Comparison of ENCODE assay signal across 8 cellular contexts in the genomic region with DNA sequence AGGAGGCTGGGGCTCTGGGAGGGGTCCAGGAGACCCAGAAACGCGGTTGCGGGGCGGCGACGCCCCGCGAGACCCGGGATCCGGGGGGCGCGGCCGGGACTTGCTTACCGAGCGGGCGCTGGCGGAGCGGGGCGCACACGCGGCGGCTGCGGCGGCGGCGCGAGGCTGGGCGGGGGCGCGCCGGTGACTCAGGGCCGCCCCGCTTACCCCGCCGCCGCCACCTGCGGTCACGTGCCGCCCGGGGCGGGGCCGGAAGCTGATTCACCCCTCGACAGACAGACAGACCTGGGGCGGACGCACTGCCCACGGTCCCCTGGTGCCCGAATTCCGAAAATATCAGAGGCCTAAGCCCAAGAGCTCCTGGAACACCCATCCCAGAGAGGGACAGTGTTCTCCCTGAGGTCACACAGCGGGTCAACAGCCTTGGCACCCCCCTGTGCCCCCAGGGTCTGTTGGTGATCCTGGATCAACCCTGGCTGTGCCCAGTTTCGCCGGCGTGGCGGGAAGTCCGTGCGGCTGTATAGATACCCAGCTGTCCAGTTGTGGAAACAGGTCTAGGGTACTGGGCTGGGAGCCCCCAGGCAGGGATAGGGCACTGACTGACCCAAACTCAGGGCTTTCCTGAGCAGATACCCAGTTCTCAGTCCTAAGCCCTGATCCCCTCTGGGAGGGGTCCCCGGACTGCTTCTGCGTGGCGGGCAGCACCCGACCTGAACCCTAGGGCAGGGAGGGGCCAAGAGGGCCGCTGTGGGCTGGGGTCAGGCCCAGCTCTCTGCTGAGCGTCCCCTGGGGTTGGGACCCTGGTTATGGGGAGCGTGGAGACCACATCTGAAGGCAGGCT. TPM values are rescaled to one million over a fixed set of nuclear protein-coding genes. Genes with fewer than 3 reads are reported as not detected.
A peak's percentile ranks its signal among the peaks of the same experiment; 100 is the strongest.
DNase-seq lines count a peak whose midpoint lies in the region; ATAC-seq, FAIRE-seq and TF ChIP-seq lines count a peak whose summit lies in the region.

Gene FAM83G (minus strand): TSS at position 164 of the 841 bp plus-strand sequence. CDS start 723 bp downstream, outside the sequence.

- H3K4me1 ChIP-seq in mesodermal cell (ENCODE audit: control insufficient read depth, insufficient read depth, low read length, poor library complexity, severe bottlenecking): peaks cover 2% of the 10 kb centered on the region

- H3K9me3 Mint-ChIP-seq in activated CD4-positive, alpha-beta memory T cell treated with anti-CD3 and anti-CD28 coated beads for 36 hours: no peaks in the 10 kb centered on the region

- peaks cover 19% of the 10 kb centered on the region for H3K36me3 Mint-ChIP-seq in activated CD4-positive, alpha-beta memory T cell treated with anti-CD3 and anti-CD28 coated beads for 36 hours

- DNase-seq in GM12892 (ENCODE audit: insufficient read length) (peak; percentile 87), NCI-H2171 treated with DMSO at 0.1 percent for 48 hours (lab: John Stamatoyannopoulos, UW) (peak; percentile 56), NCI-H2107 (lab: John Stamatoyannopoulos, UW) (no peak)
- DNase-seq in activated CD4-positive, alpha-beta memory T cell treated with anti-CD3 and anti-CD28 coated beads for 36 hours: peak; percentile 94
- peak; percentile 65 for DNase-seq in effector CD8-positive, alpha-beta T cell (lab: John Stamatoyannopoulos, UW)
- DNase-seq in stimulated activated CD8-positive, alpha-beta memory T cell treated with anti-CD3 and anti-CD28 coated beads, Interleukin-4, amount 100 ng/mL, for 24 hours (ENCODE audit: low read depth): peak; percentile 86

- WGBS in mesodermal cell (ENCODE audit: insufficient coverage in 2 of 2), 2 experiments: 18 to 23% methylated on average over 44 to 60 of the region's 62 CpGs

- peaks cover 33% of the 10 kb centered on the region for H3K4me1 Mint-ChIP-seq in activated CD4-positive, alpha-beta memory T cell treated with anti-CD3 and anti-CD28 coated beads for 36 hours (ENCODE audit: low read depth)

- CTCF ChIA-PET in activated CD4-positive, alpha-beta memory T cell treated with anti-CD3 and anti-CD28 coated beads for 36 hours (lab: Charles Lee): interaction anchor here (0.5 to 3.5 kb wide), 2 partner anchors 44 to 782 kb away, joined by 3 to 32 read pairs; no protein-coding TSS in a partner anchor

- H3K27me3 Mint-ChIP-seq in activated CD4-positive, alpha-beta memory T cell treated with anti-CD3 and anti-CD28 coated beads for 36 hours: no peaks in the 10 kb centered on the region

- intact Hi-C loops in activated CD4-positive, alpha-beta memory T cell treated with anti-CD3 and anti-CD28 coated beads for 36 hours (cut with micrococcal nuclease): loop anchor here (2.0 to 10.0 kb wide), 2 partner anchors 44 to 150 kb away; partner anchors contain the start of gene PRPSAP2

- peak within 1 kb of the TSS; percentile 90 for H3K27ac Mint-ChIP-seq in activated CD4-positive, alpha-beta memory T cell treated with anti-CD3 and anti-CD28 coated beads for 36 hours

- peaks cover 6% of the 10 kb centered on the region for H3K9me3 ChIP-seq in mesodermal cell (ENCODE audit: control insufficient read depth, low read length)

- peak within 1 kb of the TSS; percentile 90 for H3K4me3 Mint-ChIP-seq in activated CD4-positive, alpha-beta memory T cell treated with anti-CD3 and anti-CD28 coated beads for 36 hours

- H3K36me3 ChIP-seq in mesodermal cell (ENCODE audit: control insufficient read depth, insufficient read depth, low read length): peaks cover 18% of the 10 kb centered on the region

- peak; percentile 84 for FAIRE-seq in GM12892 (lab: Jason Lieb, UNC)

- peak; percentile 67 for ATAC-seq in HG02571 (IDR thresholded peaks at IDR 0.05; ENCODE audit: unreplicated experiment)

- peak; percentile 60; the same call in 1 of the 2 replicates for TF ChIP-seq POLR2A in GM12892 (IDR thresholded peaks at IDR 0.05; ENCODE audit: low read depth, low read length)

- H3K27ac ChIP-seq in mesodermal cell (ENCODE audit: low read depth, low read length, severe bottlenecking): peak within 1 kb of the TSS; percentile 23

- POLR2A ChIA-PET in activated CD4-positive, alpha-beta memory T cell treated with anti-CD3 and anti-CD28 coated beads for 36 hours (lab: Charles Lee): interaction anchor here (0.7 to 1.1 kb wide), 4 partner anchors 18 to 146 kb away, joined by 3 read pairs; no protein-coding TSS in a partner anchor

- H3K4me3 ChIP-seq in mesodermal cell (ENCODE audit: extremely low read depth, insufficient read depth, low read length, poor library complexity, severe bottlenecking): peak within 1 kb of the TSS; percentile 50

RNA-seq across cellular contexts. Expression of gene FAM83G, which starts in this region (rescaled TPM):
- polyA plus RNA-seq in GM12892 (2012; ENCODE audit: missing spikeins): 3.2 TPM
- total RNA-seq in activated CD4-positive, alpha-beta memory T cell treated with anti-CD3 and anti-CD28 coated beads for 36 hours: 10 to 100 TPM; 12.6 to 14.3 TPM
- 7.1 TPM for polyA plus RNA-seq in mesodermal cell (2013, experiment 1 of 2)
- 6.7 TPM for polyA plus RNA-seq in mesodermal cell (2013, experiment 2 of 2)
